In the genomic region with DNA sequence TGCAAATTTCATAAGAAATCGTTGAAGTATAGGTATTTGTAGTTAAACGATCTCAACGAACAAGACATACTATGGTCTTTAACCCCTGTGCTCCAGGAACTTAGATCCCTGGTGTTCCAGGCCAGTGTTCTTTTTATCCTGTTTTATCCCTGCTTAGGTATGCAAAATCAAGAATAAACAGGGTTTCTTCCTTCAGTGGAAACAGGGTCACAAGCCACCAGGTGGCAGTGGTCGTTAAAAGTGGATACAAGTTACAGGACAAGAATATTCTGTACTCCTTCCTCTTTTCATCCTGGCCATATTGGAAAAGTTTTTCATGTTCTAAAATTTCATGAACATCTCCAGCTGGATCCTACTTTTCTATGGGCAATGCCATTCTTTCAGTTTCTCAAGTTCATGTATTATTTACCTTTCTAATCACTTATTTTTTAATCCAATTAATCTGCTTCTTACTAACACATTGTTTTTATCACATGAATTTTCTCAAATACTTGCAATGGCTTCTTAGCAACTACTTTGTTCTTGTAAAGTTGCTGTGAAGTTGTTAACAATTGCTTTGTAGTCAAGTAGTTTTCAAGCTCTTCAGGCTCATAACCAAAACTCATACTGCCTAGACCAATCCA, we compare ENCODE assay signal across 8 cellular contexts. TPM values are rescaled to one million over a fixed set of nuclear protein-coding genes. Genes with fewer than 3 reads are reported as not detected.
DNase-seq lines count a peak whose midpoint lies in the region; ATAC-seq and TF ChIP-seq lines count a peak whose summit lies in the region.

No MANE protein-coding gene starts in this region.

- no peaks in the 10 kb centered on the region for H3K36me3 Mint-ChIP-seq in activated CD4-positive, alpha-beta T cell treated with anti-CD3 and anti-CD28 coated beads, Interleukin-2, amount 10 ng/mL, durations not matched to agents 24 days and 14 days (ENCODE audit: low read depth)
- no peaks in the 10 kb centered on the region for H3K36me3 Mint-ChIP-seq in neural progenitor cell

- H4K20me1 ChIP-seq in neural progenitor cell (ENCODE audit: low read depth) = no peaks in the 10 kb centered on the region

- peak; percentile 85 for TF ChIP-seq CTCF in neural progenitor cell (IDR thresholded peaks at IDR 0.05)

- peaks cover 9% of the 10 kb centered on the region for H3K4me1 Mint-ChIP-seq in activated CD4-positive, alpha-beta T cell treated with anti-CD3 and anti-CD28 coated beads, Interleukin-2, amount 10 ng/mL, durations not matched to agents 24 days and 14 days
- peaks cover 6% of the 10 kb centered on the region for H3K4me1 Mint-ChIP-seq in neural progenitor cell

- H3K27me3 ChIP-seq in neural progenitor cell = no peaks in the 10 kb centered on the region

- H3K36me3 ChIP-seq in neural progenitor cell = no peaks in the 10 kb centered on the region

- H3K4me2 ChIP-seq in neural progenitor cell = no peak overlapping the region

- DNase-seq in DMS 273 treated with DMSO at 0.1 percent for 48 hours (lab: John Stamatoyannopoulos, UW) = peak; percentile 48
- peak; percentile 65 for DNase-seq in HCEC 1CT
- peak; percentile 7 for DNase-seq in NCI-H2107 treated with DMSO at 0.1 percent for 48 hours (lab: John Stamatoyannopoulos, UW; ENCODE audit: unreplicated experiment)
- peak; percentile 67 for DNase-seq in activated CD4-positive, alpha-beta T cell treated with anti-CD3 and anti-CD28 coated beads, Interleukin-2, amount 10 ng/mL, durations not matched to agents 24 days and 14 days
- DNase-seq in fibroblast of gingiva (ENCODE audit: low read depth) = peak; percentile 64
- DNase-seq in neural progenitor cell (ENCODE audit: low spot score) = peak; percentile 76

- no peaks in the 10 kb centered on the region for H3K9me3 ChIP-seq in neural progenitor cell (ENCODE audit: low read depth)

- H3K4me3 ChIP-seq in neural progenitor cell = no peak overlapping the region

- H3K9me3 Mint-ChIP-seq in activated CD4-positive, alpha-beta T cell treated with anti-CD3 and anti-CD28 coated beads, Interleukin-2, amount 10 ng/mL, durations not matched to agents 24 days and 14 days = no peaks in the 10 kb centered on the region
- no peaks in the 10 kb centered on the region for H3K9me3 Mint-ChIP-seq in neural progenitor cell

- H3K27me3 Mint-ChIP-seq in activated CD4-positive, alpha-beta T cell treated with anti-CD3 and anti-CD28 coated beads, Interleukin-2, amount 10 ng/mL, durations not matched to agents 24 days and 14 days = no peaks in the 10 kb centered on the region
- H3K27me3 Mint-ChIP-seq in neural progenitor cell (ENCODE audit: insufficient read depth, low read depth) = peaks cover 2% of the 10 kb centered on the region

- H2AFZ ChIP-seq in neural progenitor cell (replicated peaks) = no peak overlapping the region

- no peak overlapping the region for H3K27ac ChIP-seq in neural progenitor cell

- no peak overlapping the region for H3K4me3 Mint-ChIP-seq in activated CD4-positive, alpha-beta T cell treated with anti-CD3 and anti-CD28 coated beads, Interleukin-2, amount 10 ng/mL, durations not matched to agents 24 days and 14 days
- H3K4me3 Mint-ChIP-seq in neural progenitor cell = no peak overlapping the region

- no peak overlapping the region for H3K27ac Mint-ChIP-seq in activated CD4-positive, alpha-beta T cell treated with anti-CD3 and anti-CD28 coated beads, Interleukin-2, amount 10 ng/mL, durations not matched to agents 24 days and 14 days
- H3K27ac Mint-ChIP-seq in neural progenitor cell = no peak overlapping the region

- peaks cover 9% of the 10 kb centered on the region for H3K4me1 ChIP-seq in neural progenitor cell

- no peak overlapping the region for H3K9ac ChIP-seq in neural progenitor cell

- ATAC-seq in HG03469 (IDR thresholded peaks at IDR 0.05; ENCODE audit: unreplicated experiment) = no peak
- ATAC-seq in GM18498 (IDR thresholded peaks at IDR 0.05; ENCODE audit: unreplicated experiment) = no peak

- H3F3A ChIP-seq in neural progenitor cell (ENCODE audit: low read depth) = no peaks in the 10 kb centered on the region

- no peaks in the 10 kb centered on the region for H3K79me2 ChIP-seq in neural progenitor cell (ENCODE audit: low read depth)

- intact Hi-C loops in activated CD4-positive, alpha-beta T cell treated with anti-CD3 and anti-CD28 coated beads, Interleukin-2, amount 10 ng/mL, durations not matched to agents 24 days and 14 days (cut with micrococcal nuclease) = loop anchor here (5.0 to 10.0 kb wide), 2 partner anchors 427 to 879 kb away; no protein-coding TSS in a partner anchor

RNA-seq across cellular contexts. Expression of gene HNMT, which starts 16.4 kb away (rescaled TPM):
- total RNA-seq in activated CD4-positive, alpha-beta T cell treated with anti-CD3 and anti-CD28 coated beads, Interleukin-2, amount 10 ng/mL, durations not matched to agents 24 days and 14 days = not detected in 2 replicates
- total RNA-seq in neural progenitor cell (ENCODE audit: low replicate concordance) = 0.84 and 1.6 TPM in 2 replicates

Comparison
In these comparisons a context has a peak if more than half of its experiments do, and no peak if none do; other contexts are left out.
1. DNase-seq: peak in every context shown above with its lines; median percentile 76 in neural progenitor cell; 67 in activated CD4-positive, alpha-beta T cell treated with anti-CD3 and anti-CD28 coated beads, Interleukin-2, amount 10 ng/mL, durations not matched to agents 24 days and 14 days; 65 in HCEC 1CT; 64 in fibroblast of gingiva; 48 in DMS 273 treated with DMSO at 0.1 percent for 48 hours; 7 in NCI-H2107 treated with DMSO at 0.1 percent for 48 hours.